16 cellular contexts compared by ENCODE assay signal in the genomic region with DNA sequence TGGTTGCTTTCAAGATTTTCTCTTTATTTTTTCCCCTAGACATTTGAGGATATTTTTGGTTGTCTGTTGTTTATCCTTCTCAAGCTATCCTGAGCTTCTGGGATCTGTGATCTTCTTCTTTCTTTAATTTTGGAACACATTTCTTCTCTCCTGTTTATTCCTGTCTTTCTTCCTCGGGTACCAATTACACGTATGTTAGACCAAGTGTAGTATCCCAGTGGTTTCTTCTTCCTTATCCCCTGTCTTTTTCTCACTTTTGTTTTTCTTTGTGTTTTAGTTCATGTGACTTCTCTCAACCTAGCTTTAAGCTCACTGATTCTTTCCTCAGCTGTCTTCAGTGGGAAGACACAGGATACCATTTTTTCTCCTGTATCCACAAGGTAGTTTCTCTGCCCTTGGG.
DNase-seq lines count a peak whose midpoint lies in the region; ATAC-seq and TF ChIP-seq lines count a peak whose summit lies in the region.
"Had no signal": no experiment of that assay in that cellular context is flagged by ENCODE, and none has a peak within 500 bp of the region (broad histone marks: within the 10 kb centered on the region; RNA-seq: fewer than 3 reads in every experiment).

No MANE protein-coding gene starts in this region.

- no peak overlapping the region for H3K4me2 ChIP-seq in mesendoderm (ENCODE audit: low read length)
- H3K4me2 ChIP-seq: BLaER1 had no signal

- H3K9me3 ChIP-seq in naive thymus-derived CD4-positive, alpha-beta T cell (ENCODE audit: control insufficient read depth in 2 of 3, low read length in 3 of 3): peaks cover 0 to 4% (median 0%) of the 10 kb centered on the region in 3 experiments
- H3K9me3 ChIP-seq: HAP-1 had no signal

- ATAC-seq in GM18511 (IDR thresholded peaks at IDR 0.05; ENCODE audit: unreplicated experiment): no peak
- ATAC-seq in naive thymus-derived CD4-positive, alpha-beta T cell: no peak

- H3K4me1 Mint-ChIP-seq in naive thymus-derived CD4-positive, alpha-beta T cell: peaks cover 0 to 4% (median 0%) of the 10 kb centered on the region in 7 donors
- H3K4me1 Mint-ChIP-seq: CD14-positive monocyte; CD4-positive, alpha-beta memory T cell had no signal

- intact Hi-C loops in head of caudate nucleus (cut with DNase I): no loop called here
- intact Hi-C loops in naive thymus-derived CD4-positive, alpha-beta T cell (cut with micrococcal nuclease): no loop called here

- H3K27me3 ChIP-seq in mesendoderm (ENCODE audit: insufficient read depth, low read length, poor library complexity): no peaks in the 10 kb centered on the region
- H3K27me3 ChIP-seq in naive thymus-derived CD4-positive, alpha-beta T cell (ENCODE audit: control insufficient read depth in 2 of 2, insufficient read depth in 2 of 2, low read length in 2 of 2): no peaks in the 10 kb centered on the region
- H3K27me3 ChIP-seq: BLaER1 had no signal

- CTCF ChIA-PET in naive thymus-derived CD4-positive, alpha-beta T cell (lab: Charles Lee): no interaction called here

- WGBS in mesendoderm (ENCODE audit: extremely low coverage, insufficient coverage, low lambda C conversion rate): no CpG with 5 or more reads among the region's 2 CpGs

- H3K4me3 Mint-ChIP-seq in naive thymus-derived CD4-positive, alpha-beta T cell: no peak overlapping the region
- H3K4me3 Mint-ChIP-seq: CD14-positive monocyte; CD4-positive, alpha-beta memory T cell had no signal

- H3K4me3 ChIP-seq in astrocyte of the spinal cord (ENCODE audit: low read depth, low read length) (no peak overlapping the region), mesendoderm (ENCODE audit: low read length) (no peak overlapping the region)
- no peak overlapping the region for H3K4me3 ChIP-seq in naive thymus-derived CD4-positive, alpha-beta T cell (ENCODE audit: low read length)
- H3K4me3 ChIP-seq: BLaER1, HAP-1 had no signal

- no peak overlapping the region for H3K56ac ChIP-seq in mesendoderm (ENCODE audit: low read length)

- peak; percentile 32 for DNase-seq in NCI-H748 (lab: John Stamatoyannopoulos, UW; ENCODE audit: unreplicated experiment)
- DNase-seq in NCI-H748 treated with DMSO at 0.1 percent for 48 hours (lab: John Stamatoyannopoulos, UW): no peak
- DNase-seq in astrocyte of the spinal cord (ENCODE audit: low read depth, low spot score): peak; percentile 10
- peak; percentile 10 for DNase-seq in mesendoderm
- DNase-seq in head of caudate nucleus: no peak
- no peak for DNase-seq in naive thymus-derived CD4-positive, alpha-beta T cell
- DNase-seq: 8988T; Calu3; CD4-positive, alpha-beta memory T cell; DMS153; DMS79; GDM1 had no signal

- no peak overlapping the region for H4K8ac ChIP-seq in mesendoderm (ENCODE audit: low read depth, low read length)

- H3K36me3 Mint-ChIP-seq in naive thymus-derived CD4-positive, alpha-beta T cell: peaks cover 0 to 6% (median 0%) of the 10 kb centered on the region in 5 donors
- H3K36me3 Mint-ChIP-seq: CD14-positive monocyte; CD4-positive, alpha-beta memory T cell had no signal

- no peaks in the 10 kb centered on the region for H3K4me1 ChIP-seq in mesendoderm (ENCODE audit: control insufficient read depth, low read depth, low read length)
- H3K4me1 ChIP-seq in naive thymus-derived CD4-positive, alpha-beta T cell (ENCODE audit: control insufficient read depth in 2 of 2, insufficient read depth in 2 of 2, low read length in 2 of 2): no peaks in the 10 kb centered on the region
- H3K4me1 ChIP-seq: BLaER1, HAP-1 had no signal

- H3K4ac ChIP-seq in mesendoderm (ENCODE audit: low read depth, low read length): no peak overlapping the region

- in situ Hi-C loops in astrocyte of the spinal cord (cut with HindIII; ENCODE audit: low sequenced_read_pairs): no loop called here

- H3K9ac ChIP-seq in mesendoderm (ENCODE audit: low read length): no peak overlapping the region
- H3K9ac ChIP-seq: BLaER1 had no signal

- H3K27ac ChIP-seq in mesendoderm (ENCODE audit: low read depth, low read length): no peak overlapping the region
- no peak overlapping the region for H3K27ac ChIP-seq in naive thymus-derived CD4-positive, alpha-beta T cell (ENCODE audit: low read depth, low read length)
- H3K27ac ChIP-seq: BLaER1 had no signal

- no peak overlapping the region for H3K23ac ChIP-seq in mesendoderm (ENCODE audit: low read length)

- H2AK5ac ChIP-seq in mesendoderm (ENCODE audit: low read length): no peak overlapping the region

- H2BK5ac ChIP-seq in mesendoderm (ENCODE audit: low read length): no peak overlapping the region

- peaks cover 6 to 30% (median 29%) of the 10 kb centered on the region in 5 donors for H3K27me3 Mint-ChIP-seq in naive thymus-derived CD4-positive, alpha-beta T cell

- no peak overlapping the region for H4K5ac ChIP-seq in mesendoderm (ENCODE audit: low read length)

- no peak overlapping the region for H2BK120ac ChIP-seq in mesendoderm (ENCODE audit: low read depth, low read length)

- H3K9me3 Mint-ChIP-seq in naive thymus-derived CD4-positive, alpha-beta T cell: peaks cover 4 to 20% (median 7%) of the 10 kb centered on the region in 11 donors

- POLR2A ChIA-PET in naive thymus-derived CD4-positive, alpha-beta T cell (lab: Charles Lee): no interaction called here

- no peaks in the 10 kb centered on the region for H3K36me3 ChIP-seq in mesendoderm (ENCODE audit: control insufficient read depth, insufficient read depth, low read length)
- H3K36me3 ChIP-seq in naive thymus-derived CD4-positive, alpha-beta T cell (ENCODE audit: control insufficient read depth in 2 of 3, insufficient read depth in 3 of 3, low read length in 3 of 3): no peaks in the 10 kb centered on the region
- H3K36me3 ChIP-seq: BLaER1, HAP-1 had no signal

- H2BK15ac ChIP-seq in mesendoderm (replicated peaks; ENCODE audit: low read depth): no peak overlapping the region

- no peaks in the 10 kb centered on the region for H3K79me1 ChIP-seq in mesendoderm (ENCODE audit: low read length)

- no peaks in the 10 kb centered on the region for H3K79me2 ChIP-seq in mesendoderm (ENCODE audit: control insufficient read depth, insufficient read depth, low read length)

- H3K27ac Mint-ChIP-seq in naive thymus-derived CD4-positive, alpha-beta T cell: no peak overlapping the region
- H3K27ac Mint-ChIP-seq: CD14-positive monocyte; CD4-positive, alpha-beta memory T cell had no signal

- H3K18ac ChIP-seq in mesendoderm (ENCODE audit: low read length): no peak overlapping the region

- no peak for TF ChIP-seq CTCF in astrocyte of the spinal cord (IDR thresholded peaks at IDR 0.05; ENCODE audit: low read depth, low read length)

Comparison
In these comparisons a context has a peak if more than half of its experiments do, and no peak if none do; other contexts are left out.
1. DNase-seq: peak in NCI-H748 (single experiment), astrocyte of the spinal cord (single experiment) and mesendoderm (single experiment); none in NCI-H748 treated with DMSO at 0.1 percent for 48 hours (single experiment), head of caudate nucleus (0 of 42) and naive thymus-derived CD4-positive, alpha-beta T cell (0 of 9).